In genomic region chr4:57504139-57504538, GRCh38 we compare ENCODE assay signal across 26 cellular contexts.
DNase-seq lines count a peak whose midpoint lies in the region; ATAC-seq, FAIRE-seq and TF ChIP-seq lines count a peak whose summit lies in the region.
"Had no signal": no experiment of that assay in that cellular context is flagged by ENCODE, and none has a peak within 500 bp of the region (broad histone marks: within the 10 kb centered on the region; RNA-seq: fewer than 3 reads in every experiment).

No MANE protein-coding gene starts in this region.

- WGBS in pancreas, 2 donors = 10 to 15% methylated on average over 3 of the region's 3 CpGs

- peaks cover 0 to 4% (median 0%) of the 10 kb centered on the region in 3 donors for H3K4me1 ChIP-seq in pancreas
- H3K4me1 ChIP-seq: spleen, uterus had no signal

- intact Hi-C loops in pancreas (cut with DNase I) = no loop called here

- DNase-seq in NCI-H748 (lab: John Stamatoyannopoulos, UW; ENCODE audit: unreplicated experiment) (peak; percentile 21), NCI-H748 treated with DMSO at 0.1 percent for 48 hours (lab: John Stamatoyannopoulos, UW) (no peak), NCI-H146 (lab: John Stamatoyannopoulos, UW) (peak; percentile 74), NCI-H524 (lab: John Stamatoyannopoulos, UW) (peak; percentile 13 to 53), pancreas (peak in 1 of 6 donors; percentile 25), amygdala (lab: John Stamatoyannopoulos, UW) (no peak), GM13976 (ENCODE audit: low spot score) (no peak), GM19239 (ENCODE audit: insufficient read length, low spot score) (no peak)
- DNase-seq: activated naive CD8-positive, alpha-beta T cell treated with anti-CD3 and anti-CD28 coated beads for 36 hours; cerebellar nuclear complex; dorsolateral prefrontal cortex; EL; HCEC 1CT; left ventricle myocardium superior; naive thymus-derived CD8-positive, alpha-beta T cell; NCI-H1694; NCI-H526; spleen; stimulated activated CD4-positive, alpha-beta T cell treated with anti-CD3 and anti-CD28 coated beads, Interleukin-4, amount 100 ng/mL, for 1 hour; stimulated activated naive B cell treated with anti-CD40 and anti-IgM and Interleukin-4, amounts not matched to agents 10 μg/mL and 1 μg/mL and 100 μg/mL, for 72 hours; T-helper 9 cell; uterus; WERI-Rb-1 had no signal

- no peaks in the 10 kb centered on the region for H3K27me3 ChIP-seq in pancreas
- H3K27me3 ChIP-seq: spleen had no signal

- H3K4me3 ChIP-seq in pancreas = no peak overlapping the region
- H3K4me3 ChIP-seq: A549, dorsolateral prefrontal cortex, spleen, uterus had no signal

- FAIRE-seq in pancreas (lab: Jason Lieb, UNC) (no peak), GM19239 (lab: Jason Lieb, UNC) (no peak)
- FAIRE-seq: A549, endothelial cell of umbilical vein, islet of Langerhans had no signal

- H3K9me3 ChIP-seq in pancreas = no peaks in the 10 kb centered on the region
- H3K9me3 ChIP-seq: A549, spleen, uterus had no signal

- H3K27ac ChIP-seq in pancreas = no peak overlapping the region
- H3K27ac ChIP-seq: A549, dorsolateral prefrontal cortex, spleen, uterus, WERI-Rb-1 had no signal

- no peaks in the 10 kb centered on the region for H3K36me3 ChIP-seq in pancreas
- H3K36me3 ChIP-seq: spleen, uterus, WERI-Rb-1 had no signal

- in situ Hi-C loops in GM13976 (cut with MboI; ENCODE audit: low sequenced_read_pairs, unreplicated experiment) = no loop called here

- TF ChIP-seq CTCF in pancreas (IDR thresholded peaks at IDR 0.05) (no peak), GM13976 (IDR thresholded peaks at IDR 0.05; ENCODE audit: borderline replicate concordance, control extremely low read depth, extremely low read depth, insufficient read depth, missing control alignments) (no peak)

- peak; percentile 38 to 76 (median 66) for ATAC-seq in pancreas
- ATAC-seq: A549; left ventricle myocardium superior; naive thymus-derived CD8-positive, alpha-beta T cell; stimulated activated naive B cell treated with anti-CD40 and anti-IgM and Interleukin-4, amounts not matched to agents 10 μg/mL and 1 μg/mL and 100 μg/mL, for 72 hours had no signal

Comparison
In these comparisons a context has a peak if more than half of its experiments do, and no peak if none do; other contexts are left out.
1. DNase-seq: peak in NCI-H748 (single experiment), NCI-H146 (single experiment) and NCI-H524 (2 of 2); none in NCI-H748 treated with DMSO at 0.1 percent for 48 hours (single experiment), amygdala (0 of 56), GM13976 (single experiment) and GM19239 (single experiment).